34 cellular contexts compared by ENCODE assay signal in genomic region chr10:61350068-61350467, GRCh38.
"Had no signal": no experiment of that assay in that cellular context is flagged by ENCODE, and none has a peak within 500 bp of the region (broad histone marks: within the 10 kb centered on the region; RNA-seq: fewer than 3 reads in every experiment).

No MANE protein-coding gene starts in this region.

- H3K36me3 ChIP-seq: MG63 had no signal

- H3K9me3 ChIP-seq: MG63 had no signal

- DNase-seq: Kasumi-1, MG63, MM.1S, MV-4-11, NCI-H1048, NCI-H1092, NCI-H1092 treated with DMSO at 0.1 percent for 48 hours, NCI-H1105, NCI-H1105 treated with DMSO at 0.1 percent for 48 hours, NCI-H1417, NCI-H1417 treated with DMSO at 0.1 percent for 48 hours, NCI-H1436, NCI-H1436 treated with DMSO at 0.1 percent for 48 hours, NCI-H146, NCI-H1694, NCI-H1694 treated with DMSO at 0.1 percent for 48 hours, NCI-H187, NCI-H187 treated with DMSO at 0.1 percent for 48 hours, NCI-H1930, NCI-H2029, NCI-H2029 treated with DMSO at 0.1 percent for 48 hours, NCI-H2081, NCI-H2081 treated with DMSO at 0.1 percent for 48 hours, NCI-H2107, NCI-H2171, NCI-H2227 treated with DMSO at 0.1 percent for 48 hours, NCI-H226, NCI-H345, NCI-H446, NCI-H446 treated with DMSO at 0.1 percent for 48 hours, NCI-H510A, NCI-H510A treated with DMSO at 0.1 percent for 48 hours, NCI-H524, NCI-H524 treated with DMSO at 0.1 percent for 48 hours had no signal

- H3K4me3 ChIP-seq: MG63 had no signal
